In genomic region chr16:70298988-70299938, GRCh38 we compare ENCODE assay signal across 8 cellular contexts. TPM values are rescaled to one million over a fixed set of nuclear protein-coding genes. Genes with fewer than 3 reads are reported as not detected.
DNase-seq lines count a peak whose midpoint lies in the region; ATAC-seq, FAIRE-seq and TF ChIP-seq lines count a peak whose summit lies in the region.

TSS of gene DDX19B (plus strand) at chr16:70299186. CDS start at chr16:70299298, 112 bp downstream.

- no peak; a peak in 1 of 6 replicates for TF ChIP-seq CTCF in GM12878 (IDR thresholded peaks at IDR 0.05 in 2 of 3, conservative IDR thresholded peaks at IDR 0.05 in 1 of 3; ENCODE audit: control insufficient read depth in 2 of 3, extremely low read depth in 1 of 3, insufficient read depth in 1 of 3, low read depth in 3 of 3, low read length in 3 of 3)

- H3K4me3 ChIP-seq in GM12878, result peak within 1 kb of the TSS; percentile 98

- CTCF ChIA-PET in GM12878 (lab: Yijun Ruan, JAX), result interaction anchor here (0.6 to 2.5 kb wide), 10 partner anchors 8 to 315 kb away, joined by 3 to 9 read pairs (median 6); partner anchors contain the start of genes AARS1, DDX19A and EXOSC6

- no peaks in the 10 kb centered on the region for H3K27me3 ChIP-seq in GM12878 (replicated peaks in 1 of 2; ENCODE audit: control insufficient read depth in 2 of 2, insufficient read depth in 2 of 2, low read length in 1 of 2)

- intact Hi-C loops in GM12878 (cut with micrococcal nuclease; ENCODE audit: unreplicated experiment), result no loop called here

- TF ChIP-seq POLR2A in GM12878 (IDR thresholded peaks at IDR 0.05; ENCODE audit: low read depth, low read length), result peak; percentile 98

- peaks cover 30% of the 10 kb centered on the region for H3K79me2 ChIP-seq in GM12878 (ENCODE audit: control insufficient read depth, insufficient read depth, low read length)

- 1% methylated on average over 37 of the region's 37 CpGs for WGBS in GM12878 (ENCODE audit: insufficient coverage, insufficient replicate concordance, low lambda C conversion rate, missing lambda C conversion rate)

- H3K9me3 ChIP-seq in GM12878 (replicated peaks; ENCODE audit: control insufficient read depth, insufficient read depth, low read length), result peaks cover 6% of the 10 kb centered on the region; the same call in 1 of the 3 replicates

- peak within 1 kb of the TSS; percentile 97 for H3K9ac ChIP-seq in GM12878 (ENCODE audit: control insufficient read depth, insufficient read depth, low read length)

- TSS peak; percentile 68 for BruUV-seq in GM12878 (replicated peaks; lab: Mats Ljungman, UMichigan)

- peak; percentile 90 for DNase-seq in GM03348 (ENCODE audit: low spot score)
- DNase-seq in NCI-H1436 treated with DMSO at 0.1 percent for 48 hours (lab: John Stamatoyannopoulos, UW), result peak; percentile 33
- peak; percentile 32 for DNase-seq in T-helper 9 cell
- no peak for DNase-seq in GM12878 (ENCODE audit: low read depth, low spot score)
- peak; percentile 37 to 72 for DNase-seq in hippocampal formation (lab: John Stamatoyannopoulos, UW)
- DNase-seq in renal cortical epithelial cell (ENCODE audit: low read depth), result peak; percentile 49

- RAD21 ChIA-PET in GM12878 (lab: Charles Lee; ENCODE audit: unreplicated experiment), result interaction anchor here (0.8 to 2.0 kb wide), 4 partner anchors 10 to 284 kb away, joined by 3 to 6 read pairs (median 4); partner anchors contain the start of genes AARS1 and DDX19A

- FAIRE-seq in GM12878 (lab: Jason Lieb, UNC), result peak; percentile 70

- H3K4me1 ChIP-seq in GM12878 (ENCODE audit: control insufficient read depth, insufficient read depth, low read length), result peaks cover 7% of the 10 kb centered on the region

- H2AFZ ChIP-seq in GM12878 (ENCODE audit: control insufficient read depth, low read depth, low read length), result peak within 1 kb of the TSS; percentile 98

- ATAC-seq in HG02610 (IDR thresholded peaks at IDR 0.05; ENCODE audit: unreplicated experiment) (peak; percentile 74), GM12878 (peak; percentile 98), GM19351 (IDR thresholded peaks at IDR 0.05; ENCODE audit: unreplicated experiment) (no peak)

- POLR2A ChIA-PET in GM12878 (lab: Charles Lee), result interaction anchor here (1.1 to 3.8 kb wide), 4 partner anchors 9 to 47 kb away, joined by 4 to 28 read pairs (median 7); partner anchors contain the start of genes AARS1 and DDX19A

- no peak for TF ChIP-seq RAD21 in GM12878 (IDR thresholded peaks at IDR 0.05; ENCODE audit: insufficient read depth, low read depth, low read length)

- TF ChIP-seq EP300 in GM12878 (IDR thresholded peaks at IDR 0.05; ENCODE audit: borderline replicate concordance in 1 of 2, control insufficient read depth in 1 of 2, low read depth in 2 of 2, low read length in 2 of 2), result no peak

- SMC1A ChIA-PET in GM12878 (lab: Charles Lee; ENCODE audit: uncharacterized antibody, unreplicated experiment), result interaction anchor here (0.6 to 3.1 kb wide), 7 partner anchors 8 to 224 kb away, joined by 3 to 17 read pairs (median 4); partner anchors contain the start of genes AARS1, COG4, DDX19A and SF3B3

- H3K4me2 ChIP-seq in GM12878 (ENCODE audit: control insufficient read depth, insufficient read depth), result peak within 1 kb of the TSS; percentile 94

- H3K36me3 ChIP-seq in GM12878 (ENCODE audit: control insufficient read depth in 2 of 2, insufficient read depth in 2 of 2, low read length in 1 of 2), result 0 out of 4 replicates have a peak, but pooled peaks cover 0 to 3% of the 10 kb centered on the region in 2 experiments

- no peaks in the 10 kb centered on the region for H4K20me1 ChIP-seq in GM12878 (ENCODE audit: control insufficient read depth, insufficient read depth)

- in situ Hi-C loops in GM12878 (cut with MboI), result no loop called here

- peak within 1 kb of the TSS; percentile 93 for H3K27ac ChIP-seq in GM12878 (ENCODE audit: control insufficient read depth, insufficient read depth)

TF ChIP-seq in GM12878, 131 proteins besides CTCF, POLR2A, EP300 and RAD21 (continues in another document):
- TF ChIP-seq, protein P1, sequence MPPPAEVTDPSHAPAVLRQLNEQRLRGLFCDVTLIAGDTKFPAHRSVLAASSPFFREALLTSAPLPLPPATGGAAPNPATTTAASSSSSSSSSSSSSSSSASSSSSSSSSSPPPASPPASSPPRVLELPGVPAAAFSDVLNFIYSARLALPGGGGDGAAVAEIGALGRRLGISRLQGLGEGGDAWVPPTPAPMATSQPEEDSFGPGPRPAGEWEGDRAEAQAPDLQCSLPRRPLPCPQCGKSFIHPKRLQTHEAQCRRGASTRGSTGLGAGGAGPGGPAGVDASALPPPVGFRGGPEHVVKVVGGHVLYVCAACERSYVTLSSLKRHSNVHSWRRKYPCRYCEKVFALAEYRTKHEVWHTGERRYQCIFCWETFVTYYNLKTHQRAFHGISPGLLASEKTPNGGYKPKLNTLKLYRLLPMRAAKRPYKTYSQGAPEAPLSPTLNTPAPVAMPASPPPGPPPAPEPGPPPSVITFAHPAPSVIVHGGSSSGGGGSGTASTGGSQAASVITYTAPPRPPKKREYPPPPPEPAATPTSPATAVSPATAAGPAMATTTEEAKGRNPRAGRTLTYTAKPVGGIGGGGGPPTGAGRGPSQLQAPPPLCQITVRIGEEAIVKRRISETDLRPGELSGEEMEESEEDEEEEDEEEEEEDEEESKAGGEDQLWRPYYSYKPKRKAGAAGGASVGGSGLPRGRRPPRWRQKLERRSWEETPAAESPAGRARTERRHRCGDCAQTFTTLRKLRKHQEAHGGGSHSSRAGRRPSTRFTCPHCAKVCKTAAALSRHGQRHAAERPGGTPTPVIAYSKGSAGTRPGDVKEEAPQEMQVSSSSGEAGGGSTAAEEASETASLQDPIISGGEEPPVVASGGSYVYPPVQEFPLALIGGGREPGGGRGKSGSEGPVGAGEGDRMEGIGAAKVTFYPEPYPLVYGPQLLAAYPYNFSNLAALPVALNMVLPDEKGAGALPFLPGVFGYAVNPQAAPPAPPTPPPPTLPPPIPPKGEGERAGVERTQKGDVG (CRISPR knock-in tag; IDR thresholded peaks at IDR 0.05), result no peak
- no peak for TF ChIP-seq FOS (IDR thresholded peaks at IDR 0.05; ENCODE audit: borderline replicate concordance, extremely low read depth, insufficient read length)
- TF ChIP-seq NFIC (IDR thresholded peaks at IDR 0.05; ENCODE audit: low read depth, low read length), result no peak
- TF ChIP-seq JUND (IDR thresholded peaks at IDR 0.05; ENCODE audit: low read depth, low read length), result no peak
- no peak for TF ChIP-seq WRNIP1 (IDR thresholded peaks at IDR 0.05; ENCODE audit: borderline replicate concordance, low read depth, low read length)
- TF ChIP-seq HDGF (IDR thresholded peaks at IDR 0.05), result peak; percentile 84; the same call in 1 of the 2 replicates
- TF ChIP-seq MYB (IDR thresholded peaks at IDR 0.05; ENCODE audit: borderline replicate concordance, low read depth, low read length), result no peak
- TF ChIP-seq SREBF2 (IDR thresholded peaks at IDR 0.05; ENCODE audit: low read length), result no peak
- no peak; the same call in 1 of the 2 replicates for TF ChIP-seq SIN3A (IDR thresholded peaks at IDR 0.05; ENCODE audit: low read depth, low read length)
- TF ChIP-seq PAX5 (IDR thresholded peaks at IDR 0.05; ENCODE audit: borderline replicate concordance, low read depth, low read length), result no peak; the same call in 1 of the 2 replicates
- peak; percentile 49; the same call in 1 of the 2 replicates for TF ChIP-seq RB1 (IDR thresholded peaks at IDR 0.05; ENCODE audit: borderline replicate concordance)

RNA-seq across cellular contexts. Expression of gene DDX19B, which starts in this region (rescaled TPM):
- 31.3 and 36.2 TPM in 2 replicates for total RNA-seq in GM12878 (2013; cell fraction: nucleolus; rRNA removed)
- total RNA-seq in GM12878 (2014; rRNA removed) (42.0 and 44.6 TPM in 2 replicates), GM12878 (2014; rRNA removed; fragmentation: Illumina TruSeq; extraction: Trizol) (34.2 and 37.7 TPM in 2 replicates), GM12878 (2021) (38.5 and 40.4 TPM in 2 replicates), renal cortical epithelial cell (24.5 and 28.4 TPM in 2 replicates)
- polyA plus RNA-seq in GM12878 (2011; ENCODE audit: low read depth), result 32.2 TPM
- polyA plus RNA-seq in GM12878 (2011; rRNA removed) (23.4 and 45.1 TPM in 2 replicates), GM12878 (2014; fragmentation: Illumina TruSeq; extraction: Trizol) (69.1 and 81.8 TPM in 2 replicates), GM12878 (2014; fragmentation: Nextera tagmentation; extraction: Ambion mirVana) (10 to 100 TPM; 14.1 to 17.6 TPM), GM12878 (2014; rRNA removed) (33.2 and 38.7 TPM in 2 replicates), GM12878 (2016; fragmentation: Nextera tagmentation; extraction: Ambion mirVana) (10 to 100 TPM; 54.8 to 55.2 TPM)
- polyA plus RNA-seq in GM12878 (2011; cell fraction: cytosol; rRNA removed), result 42.3 and 53.9 TPM in 2 replicates
- 38.8 and 53.3 TPM in 2 replicates for polyA plus RNA-seq in GM12878 (2011; cell fraction: nucleus; rRNA removed)
- polyA plus RNA-seq in GM12878 (2012), result 33.9 and 36.8 TPM in 2 replicates
- polyA minus RNA-seq in GM12878 (2011; rRNA and poly(A)+ RNA removed), result 16.1 and 18.2 TPM in 2 replicates
- polyA minus RNA-seq in GM12878 (2011; cell fraction: cytosol; rRNA and poly(A)+ RNA removed), result 6.4 and 9.3 TPM in 2 replicates
- polyA minus RNA-seq in GM12878 (2011; cell fraction: nucleus; rRNA and poly(A)+ RNA removed), result 5.4 and 7.6 TPM in 2 replicates
